Comparison of ENCODE assay signal across 16 cellular contexts in the genomic region with DNA sequence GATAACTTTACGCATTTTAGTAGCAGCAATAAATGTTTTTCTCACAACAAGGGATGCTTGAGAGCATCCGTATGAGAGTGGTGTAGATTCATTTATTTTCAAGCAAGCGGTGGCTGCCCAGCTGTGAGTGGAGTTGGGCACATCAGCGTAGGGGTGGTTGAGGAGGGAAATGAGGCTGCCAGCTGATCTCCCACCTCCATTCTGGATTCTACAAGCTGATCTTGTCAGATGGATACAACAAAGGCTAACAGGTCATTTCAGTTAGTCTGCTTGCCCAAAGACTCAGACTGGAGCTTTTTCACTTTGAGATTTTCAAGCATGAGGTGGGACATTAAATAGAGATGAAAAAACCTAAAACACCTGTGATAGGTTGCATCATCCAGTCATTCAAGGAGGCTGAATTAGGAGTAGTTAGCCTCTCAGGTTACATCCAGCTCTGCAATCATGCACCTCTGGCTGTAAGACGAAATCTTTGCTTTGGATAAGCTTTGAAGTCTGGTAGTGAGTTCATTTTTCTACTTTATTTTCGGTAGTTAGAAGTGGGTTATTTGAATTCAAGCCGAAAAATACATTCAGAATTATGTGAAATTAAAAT. TPM values are rescaled to one million over a fixed set of nuclear protein-coding genes. Genes with fewer than 3 reads are reported as not detected.
DNase-seq lines count a peak whose midpoint lies in the region; ATAC-seq and TF ChIP-seq lines count a peak whose summit lies in the region.
"Had no signal": no experiment of that assay in that cellular context is flagged by ENCODE, and none has a peak within 500 bp of the region (broad histone marks: within the 10 kb centered on the region; RNA-seq: fewer than 3 reads in every experiment).

No MANE protein-coding gene starts in this region.

- no peak for TF ChIP-seq CTCF in CD4-positive, alpha-beta T cell (IDR thresholded peaks at IDR 0.05)
- TF ChIP-seq CTCF in GM23338 (conservative IDR thresholded peaks at IDR 0.05; ENCODE audit: low read depth in 2 of 2) (no peak), activated B cell treated with CpG ODN at 0.5 μM for 24 hours (IDR thresholded peaks at IDR 0.05) (no peak), vagina (IDR thresholded peaks at IDR 0.05) (no peak), tibial artery (IDR thresholded peaks at IDR 0.05) (no peak)

- H3F3A ChIP-seq in GM23338 (replicated peaks; ENCODE audit: low read depth): peaks cover 6% of the 10 kb centered on the region; the same call in 1 of the 2 replicates

- H3K4me1 Mint-ChIP-seq in CD4-positive, alpha-beta T cell (ENCODE audit: low read depth): peaks cover 45% of the 10 kb centered on the region
- H3K4me1 Mint-ChIP-seq in GM23338: peaks cover 36% of the 10 kb centered on the region
- H3K4me1 Mint-ChIP-seq in activated B cell treated with CpG ODN at 0.5 μM for 24 hours: peaks cover 52% of the 10 kb centered on the region
- peaks cover 12 to 47% (median 30%) of the 10 kb centered on the region in 7 donors for H3K4me1 Mint-ChIP-seq in naive thymus-derived CD4-positive, alpha-beta T cell

- H3K9me2 ChIP-seq in GM23338 (ENCODE audit: insufficient read depth): no peaks in the 10 kb centered on the region

- H3K4me3 Mint-ChIP-seq in CD4-positive, alpha-beta T cell: peak overlapping the region; percentile 81
- H3K4me3 Mint-ChIP-seq in GM23338 (peak overlapping the region; percentile 74; the same call in 2 of the 3 replicates), activated B cell treated with CpG ODN at 0.5 μM for 24 hours (peak overlapping the region; percentile 2)
- H3K4me3 Mint-ChIP-seq in naive thymus-derived CD4-positive, alpha-beta T cell: peak overlapping the region in 7 of 10 donors; percentile 11 to 92 (median 57)

- H3K27ac ChIP-seq in CD4-positive, alpha-beta T cell (ENCODE audit: low read depth, low read length): no peak overlapping the region
- no peak overlapping the region for H3K27ac ChIP-seq in GM23338 (ENCODE audit: low read depth)
- H3K27ac ChIP-seq in naive thymus-derived CD4-positive, alpha-beta T cell (ENCODE audit: low read depth, low read length): peak overlapping the region; percentile 87
- H3K27ac ChIP-seq in vagina: no peak overlapping the region
- no peak overlapping the region for H3K27ac ChIP-seq in tibial artery

- peak overlapping the region; percentile 86 for H3K4me2 ChIP-seq in GM23338

- DNase-seq in CD4-positive, alpha-beta T cell: no peak
- peak; percentile 70 for DNase-seq in GM23338 (ENCODE audit: low spot score)
- no peak for DNase-seq in activated B cell treated with CpG ODN at 0.5 μM for 24 hours
- peak in 1 of 9 donors; percentile 1 for DNase-seq in naive thymus-derived CD4-positive, alpha-beta T cell
- no peak for DNase-seq in vagina (ENCODE audit: extremely low spot score in 2 of 2)
- no peak for DNase-seq in tibial artery
- DNase-seq in NCI-H69 (lab: John Stamatoyannopoulos, UW): no peak
- DNase-seq: activated CD4-positive, alpha-beta T cell treated with anti-CD3 and anti-CD28 coated beads, Interleukin-2, amount 50 U/mL, for 4 hours; activated T-cell treated with anti-CD3 and anti-CD28 coated beads for 4 hours; esophagus squamous epithelium; NCI-H146 had no signal

- CTCF ChIA-PET in CD4-positive, alpha-beta T cell (lab: Charles Lee): interaction anchor here (1.3 to 2.1 kb wide), 2 partner anchors 178 to 181 kb away, joined by 3 to 7 read pairs; no protein-coding TSS in a partner anchor
- CTCF ChIA-PET in activated B cell treated with CpG ODN at 0.5 μM for 24 hours (lab: Charles Lee): interaction anchor here (0.7 to 7.1 kb wide), 3 partner anchors 91 to 358 kb away, joined by 3 to 43 read pairs (median 3); no protein-coding TSS in a partner anchor
- CTCF ChIA-PET in naive thymus-derived CD4-positive, alpha-beta T cell (lab: Charles Lee): interaction anchor here (0.6 to 2.3 kb wide), 5 partner anchors 94 to 358 kb away, joined by 3 to 8 read pairs (median 3); no protein-coding TSS in a partner anchor

- peaks cover 11% of the 10 kb centered on the region for H4K20me1 ChIP-seq in GM23338 (replicated peaks; ENCODE audit: insufficient read depth)

- H3K27ac Mint-ChIP-seq in CD4-positive, alpha-beta T cell: peak overlapping the region; percentile 91
- peak overlapping the region; percentile 76; the same call in 1 of the 2 replicates for H3K27ac Mint-ChIP-seq in GM23338
- peak overlapping the region; percentile 85 for H3K27ac Mint-ChIP-seq in activated B cell treated with CpG ODN at 0.5 μM for 24 hours
- peak overlapping the region in 8 of 9 donors; percentile 81 to 100 (median 90) for H3K27ac Mint-ChIP-seq in naive thymus-derived CD4-positive, alpha-beta T cell
- H3K27ac Mint-ChIP-seq: activated naive CD4-positive, alpha-beta T cell treated with anti-CD3 and anti-CD28 coated beads, Interleukin-2, amount 50 U/mL, for 72 hours; stimulated activated effector memory CD8-positive, alpha-beta T cell treated with anti-CD3 and anti-CD28 coated beads, Interleukin-12 subunit alpha, Interleukin-12 subunit beta, amount 100 ng/mL, for 72 hours had no signal

- POLR2A ChIA-PET in CD4-positive, alpha-beta T cell (lab: Charles Lee): interaction anchor here (4.3 to 5.5 kb wide), 2 partner anchors 25 to 95 kb away, joined by 21 to 80 read pairs; no protein-coding TSS in a partner anchor
- POLR2A ChIA-PET in activated B cell treated with CpG ODN at 0.5 μM for 24 hours (lab: Charles Lee): interaction anchor here (0.7 to 7.1 kb wide), 8 partner anchors 12 to 95 kb away, joined by 3 to 99 read pairs (median 6); no protein-coding TSS in a partner anchor
- POLR2A ChIA-PET in naive thymus-derived CD4-positive, alpha-beta T cell (lab: Charles Lee): interaction anchor here (0.9 to 4.1 kb wide), 6 partner anchors 12 to 95 kb away, joined by 3 to 54 read pairs (median 4); no protein-coding TSS in a partner anchor

- H3K36me3 Mint-ChIP-seq in CD4-positive, alpha-beta T cell (ENCODE audit: low read depth): peaks cover 18% of the 10 kb centered on the region
- no peaks in the 10 kb centered on the region for H3K36me3 Mint-ChIP-seq in GM23338 (ENCODE audit: low read depth)
- peaks cover 9% of the 10 kb centered on the region for H3K36me3 Mint-ChIP-seq in activated B cell treated with CpG ODN at 0.5 μM for 24 hours (ENCODE audit: low read depth)
- peaks cover 0 to 11% (median 0%) of the 10 kb centered on the region in 5 donors for H3K36me3 Mint-ChIP-seq in naive thymus-derived CD4-positive, alpha-beta T cell

- no peak for TF ChIP-seq POLR2A in vagina (IDR thresholded peaks at IDR 0.05)

- H3K4me1 ChIP-seq in GM23338 (ENCODE audit: insufficient read depth) (peaks cover 35% of the 10 kb centered on the region), vagina (peaks cover 17% of the 10 kb centered on the region), tibial artery (peaks cover 0 to 25% (median 9%) of the 10 kb centered on the region in 4 donors)
- peaks cover 6 to 7% of the 10 kb centered on the region in 2 donors for H3K4me1 ChIP-seq in naive thymus-derived CD4-positive, alpha-beta T cell (ENCODE audit: control insufficient read depth in 2 of 2, insufficient read depth in 2 of 2, low read length in 2 of 2)

- intact Hi-C loops in CD4-positive, alpha-beta T cell (cut with DNase I, micrococcal nuclease): loop anchor here (5.0 to 10.0 kb wide), 5 partner anchors 54 to 474 kb away; a partner anchor contains a TSS
- intact Hi-C loops in activated B cell treated with CpG ODN at 0.5 μM for 24 hours (cut with micrococcal nuclease): loop anchor here (1.0 to 10.0 kb wide), 3 partner anchors 8 to 289 kb away; a partner anchor contains a TSS
- intact Hi-C loops in naive thymus-derived CD4-positive, alpha-beta T cell (cut with micrococcal nuclease): loop anchor here (5.0 kb wide), 2 partner anchors 54 to 181 kb away; no protein-coding TSS in a partner anchor
- intact Hi-C loops in vagina (cut with DNase I): loop anchor here (10.0 kb wide), 1 partner anchor 204 kb away; no protein-coding TSS in a partner anchor
- intact Hi-C loops in tibial artery (cut with DNase I; ENCODE audit: low total_unique reads): loop anchor here (5.0 to 10.0 kb wide), 4 partner anchors 66 to 324 kb away; no protein-coding TSS in a partner anchor

- H3K36me3 ChIP-seq in GM23338 (ENCODE audit: insufficient read depth) (no peaks in the 10 kb centered on the region), vagina (no peaks in the 10 kb centered on the region), tibial artery (no peaks in the 10 kb centered on the region)
- peaks cover 0 to 14% (median 0%) of the 10 kb centered on the region in 3 experiments for H3K36me3 ChIP-seq in naive thymus-derived CD4-positive, alpha-beta T cell (ENCODE audit: control insufficient read depth in 2 of 3, insufficient read depth in 3 of 3, low read length in 3 of 3)
- H3K36me3 ChIP-seq: esophagus squamous epithelium had no signal

- H3K4me3 ChIP-seq in GM23338 (no peak overlapping the region; the same call in 1 of the 2 replicates), vagina (no peak overlapping the region), tibial artery (no peak overlapping the region)
- H3K4me3 ChIP-seq in naive thymus-derived CD4-positive, alpha-beta T cell (ENCODE audit: low read length): no peak overlapping the region
- H3K4me3 ChIP-seq: esophagus squamous epithelium had no signal

- H3K27me3 Mint-ChIP-seq in CD4-positive, alpha-beta T cell: peaks cover 4% of the 10 kb centered on the region
- H3K27me3 Mint-ChIP-seq in GM23338 (ENCODE audit: insufficient read depth, low read depth, poor library complexity) (peaks cover 33% of the 10 kb centered on the region), activated B cell treated with CpG ODN at 0.5 μM for 24 hours (no peaks in the 10 kb centered on the region)
- H3K27me3 Mint-ChIP-seq in naive thymus-derived CD4-positive, alpha-beta T cell: peaks cover 0 to 46% (median 0%) of the 10 kb centered on the region in 5 donors

- no peaks in the 10 kb centered on the region for H3K9me3 Mint-ChIP-seq in CD4-positive, alpha-beta T cell
- no peaks in the 10 kb centered on the region for H3K9me3 Mint-ChIP-seq in GM23338
- H3K9me3 Mint-ChIP-seq in activated B cell treated with CpG ODN at 0.5 μM for 24 hours: no peaks in the 10 kb centered on the region
- peaks cover 0 to 3% (median 0%) of the 10 kb centered on the region in 11 donors for H3K9me3 Mint-ChIP-seq in naive thymus-derived CD4-positive, alpha-beta T cell
- H3K9me3 Mint-ChIP-seq: activated naive CD4-positive, alpha-beta T cell treated with anti-CD3 and anti-CD28 coated beads, Interleukin-2, amount 50 U/mL, for 72 hours; stimulated activated effector memory CD8-positive, alpha-beta T cell treated with anti-CD3 and anti-CD28 coated beads, Interleukin-12 subunit alpha, Interleukin-12 subunit beta, amount 100 ng/mL, for 72 hours had no signal

- no peak for ATAC-seq in CD4-positive, alpha-beta T cell (ENCODE audit: poor library complexity)
- ATAC-seq in GM23338: peak; percentile 5; the same call in 1 of the 3 replicates
- ATAC-seq in activated B cell treated with CpG ODN at 0.5 μM for 24 hours (ENCODE audit: low read depth): no peak
- ATAC-seq in naive thymus-derived CD4-positive, alpha-beta T cell: no peak
- ATAC-seq in GM18868 (IDR thresholded peaks at IDR 0.05; ENCODE audit: unreplicated experiment): no peak
- ATAC-seq: activated naive CD4-positive, alpha-beta T cell treated with anti-CD3 and anti-CD28 coated beads, Interleukin-2, amount 50 U/mL, for 72 hours; HCT116; Panc1; stimulated activated effector memory CD8-positive, alpha-beta T cell treated with anti-CD3 and anti-CD28 coated beads, Interleukin-12 subunit alpha, Interleukin-12 subunit beta, amount 100 ng/mL, for 72 hours had no signal

- peaks cover 8% of the 10 kb centered on the region; the same call in 1 of the 2 replicates for H3K79me2 ChIP-seq in GM23338 (replicated peaks; ENCODE audit: insufficient read depth)

- H2AFZ ChIP-seq in GM23338: no peak overlapping the region; the same call in 1 of the 2 replicates

- H3K27me3 ChIP-seq in CD4-positive, alpha-beta T cell (ENCODE audit: control insufficient read depth, insufficient read depth, low read length): no peaks in the 10 kb centered on the region
- H3K27me3 ChIP-seq in GM23338 (ENCODE audit: insufficient read depth): peaks cover 31% of the 10 kb centered on the region
- no peaks in the 10 kb centered on the region for H3K27me3 ChIP-seq in naive thymus-derived CD4-positive, alpha-beta T cell (ENCODE audit: control insufficient read depth in 2 of 2, insufficient read depth in 2 of 2, low read length in 2 of 2)
- no peaks in the 10 kb centered on the region for H3K27me3 ChIP-seq in vagina
- no peaks in the 10 kb centered on the region for H3K27me3 ChIP-seq in tibial artery

- no peaks in the 10 kb centered on the region for H3K9me3 ChIP-seq in CD4-positive, alpha-beta T cell (ENCODE audit: control insufficient read depth, low read length)
- H3K9me3 ChIP-seq in naive thymus-derived CD4-positive, alpha-beta T cell (ENCODE audit: control insufficient read depth in 2 of 3, low read length in 3 of 3): no peaks in the 10 kb centered on the region
- H3K9me3 ChIP-seq in vagina: no peaks in the 10 kb centered on the region
- H3K9me3 ChIP-seq in tibial artery: no peaks in the 10 kb centered on the region
- H3K9me3 ChIP-seq: esophagus squamous epithelium had no signal

RNA-seq across cellular contexts. Expression of a gene that starts 1.9 kb away (rescaled TPM):
- 100 to 1,000 TPM; 157 to 170 TPM for total RNA-seq in CD4-positive, alpha-beta T cell
- total RNA-seq in GM23338 (2014; rRNA removed; shearing (Covaris generic)): 3.3 and 5.7 TPM in 2 replicates
- polyA plus RNA-seq in GM23338 (2016; fragmentation: Nextera tagmentation; extraction: Ambion mirVana): 1.3 and 1.6 TPM in 2 replicates
- total RNA-seq in activated B cell treated with CpG ODN at 0.5 μM for 24 hours (79.6 and 90.4 TPM in 2 replicates), vagina (6.4 TPM)
- total RNA-seq in naive thymus-derived CD4-positive, alpha-beta T cell: 100 to 1,000 TPM in 4 of 5 experiments, 10 to 100 TPM in 1; 33.0 to 193 (median 133) TPM
- 10 to 100 TPM; 24.8 to 26.5 TPM for polyA plus RNA-seq in naive thymus-derived CD4-positive, alpha-beta T cell

Comparison
In these comparisons a context has a peak if more than half of its experiments do, and no peak if none do; other contexts are left out.
1. H3K4me3 Mint-ChIP-seq: peak in every context shown above with its lines; median percentile 81 in CD4-positive, alpha-beta T cell; 74 in GM23338; 57 in naive thymus-derived CD4-positive, alpha-beta T cell; 2 in activated B cell treated with CpG ODN at 0.5 μM for 24 hours.